ENCODE assay signal across 9 cellular contexts in the genomic region with DNA sequence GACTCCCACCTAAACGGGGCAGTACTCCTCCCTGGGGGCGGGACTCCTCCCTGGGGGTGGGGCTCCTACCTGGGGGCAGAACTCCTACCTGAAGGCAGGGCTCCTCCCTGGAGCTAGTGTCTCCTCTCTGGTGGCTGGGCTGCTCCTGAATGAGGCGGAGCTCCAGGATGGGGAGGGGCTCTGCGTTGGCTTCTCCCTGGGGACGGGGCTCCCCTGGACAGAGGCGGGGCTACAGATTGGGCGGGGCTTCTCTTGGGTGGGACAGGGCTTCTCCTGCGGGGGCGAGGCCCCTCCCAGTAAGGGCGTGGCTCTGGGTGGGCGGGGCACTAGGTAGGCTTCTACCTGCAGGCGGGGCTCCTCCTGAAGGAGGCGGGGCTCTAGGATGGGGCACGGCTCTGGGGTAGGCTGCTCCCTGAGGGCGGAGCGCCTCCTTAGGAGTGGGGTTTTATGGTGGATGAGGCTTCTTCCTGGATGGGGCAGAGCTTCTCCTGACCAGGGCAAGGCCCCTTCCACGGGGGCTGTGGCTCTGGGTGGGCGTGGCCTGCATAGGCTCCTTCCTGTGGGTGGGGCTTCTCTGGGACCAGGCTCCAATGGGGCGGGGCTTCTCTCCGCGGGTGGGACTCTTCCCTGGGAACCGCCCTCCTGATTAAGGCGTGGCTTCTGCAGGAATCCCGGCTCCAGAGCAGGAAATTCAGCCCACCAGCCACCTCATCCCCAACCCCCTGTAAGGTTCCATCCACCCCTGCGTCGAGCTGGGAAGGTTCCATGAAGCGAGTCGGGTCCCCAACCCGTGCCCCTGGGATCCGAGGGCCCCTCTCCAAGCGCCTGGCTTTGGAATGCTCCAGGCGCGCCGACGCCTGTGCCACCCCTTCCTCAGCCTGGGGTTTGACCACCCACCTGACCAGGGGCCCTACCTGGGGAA. TPM values are rescaled to one million over a fixed set of nuclear protein-coding genes. Genes with fewer than 3 reads are reported as not detected.
DNase-seq lines count a peak whose midpoint lies in the region; ATAC-seq, FAIRE-seq and TF ChIP-seq lines count a peak whose summit lies in the region.
"Had no signal": no experiment of that assay in that cellular context is flagged by ENCODE, and none has a peak within 500 bp of the region (broad histone marks: within the 10 kb centered on the region; RNA-seq: fewer than 3 reads in every experiment).

No MANE protein-coding gene starts in this region.

- no peaks in the 10 kb centered on the region for H3K36me3 ChIP-seq in GM23338 (ENCODE audit: insufficient read depth)

- peak; percentile 81 for ATAC-seq in GM23338
- ATAC-seq in GM18870 (IDR thresholded peaks at IDR 0.05; ENCODE audit: unreplicated experiment) = no peak

- H2AFZ ChIP-seq in GM23338 = peak overlapping the region; percentile 98

- H3F3A ChIP-seq in GM23338 (replicated peaks; ENCODE audit: low read depth) = no peaks in the 10 kb centered on the region

- H3K4me3 Mint-ChIP-seq in GM23338 = peak overlapping the region; percentile 70
- peak overlapping the region; percentile 66 for H3K4me3 Mint-ChIP-seq in activated naive CD4-positive, alpha-beta T cell treated with anti-CD3 and anti-CD28 coated beads, Interleukin-2, amount 10 ng/mL, durations not matched to agents 7 days and 5 days

- no peaks in the 10 kb centered on the region for H3K9me2 ChIP-seq in GM23338 (ENCODE audit: insufficient read depth)

- CTCF ChIA-PET in RWPE1 (lab: Yijun Ruan, JAX) = interaction anchor here (0.6 to 1.0 kb wide), 2 partner anchors 25 to 118 kb away, joined by 3 read pairs; no protein-coding TSS in a partner anchor
- CTCF ChIA-PET in activated naive CD4-positive, alpha-beta T cell treated with anti-CD3 and anti-CD28 coated beads, Interleukin-2, amount 10 ng/mL, durations not matched to agents 7 days and 5 days (lab: Charles Lee) = interaction anchor here (0.6 kb wide), 1 partner anchor 325 kb away, joined by 3 read pairs; a partner anchor contains a TSS

- POLR2A ChIA-PET in RWPE1 (lab: Yijun Ruan, JAX; ENCODE audit: low non-redundant PET) = no interaction called here

- H3K27ac ChIP-seq in GM23338 (ENCODE audit: low read depth) = 0 out of 2 replicates have a peak overlapping the region, but pooled peaks have one; percentile 19
- 0 out of 2 replicates have a peak overlapping the region, but pooled peaks have one; percentile 17 for H3K27ac ChIP-seq in RWPE1

- peaks cover 5% of the 10 kb centered on the region; the same call in 1 of the 2 replicates for H3K4me1 ChIP-seq in GM23338 (ENCODE audit: insufficient read depth)

- peaks cover 4% of the 10 kb centered on the region; the same call in 1 of the 3 replicates for H3K36me3 Mint-ChIP-seq in GM23338 (ENCODE audit: low read depth)
- H3K36me3 Mint-ChIP-seq in activated naive CD4-positive, alpha-beta T cell treated with anti-CD3 and anti-CD28 coated beads, Interleukin-2, amount 10 ng/mL, durations not matched to agents 7 days and 5 days = no peaks in the 10 kb centered on the region

- TF ChIP-seq CTCF in GM23338 (conservative IDR thresholded peaks at IDR 0.05; ENCODE audit: low read depth in 2 of 2) = no peak
- no peak for TF ChIP-seq CTCF in RWPE1 (conservative IDR thresholded peaks at IDR 0.05; ENCODE audit: low read depth)
- no peak for TF ChIP-seq CTCF in GM10266 (IDR thresholded peaks at IDR 0.05; ENCODE audit: control insufficient read depth, insufficient read depth, low read depth, missing control alignments)

- DNase-seq in GM23338 (ENCODE audit: low spot score) (peak; percentile 98), RWPE1 (ENCODE audit: low spot score) (peak; percentile 81), iPS-NIHi7 (ENCODE audit: extremely low spot score) (peak; percentile 94), GM10266 (ENCODE audit: extremely low spot score) (no peak), frontal cortex (ENCODE audit: low spot score in 2 of 2) (no peak)
- DNase-seq in activated naive CD4-positive, alpha-beta T cell treated with anti-CD3 and anti-CD28 coated beads, Interleukin-2, amount 10 ng/mL, durations not matched to agents 7 days and 5 days = peak; percentile 84
- peak; percentile 66 to 75 for DNase-seq in stimulated activated CD4-positive, alpha-beta T cell treated with anti-CD3 and anti-CD28 coated beads, Interleukin-2, amount 100 ng/mL, for 24 hours

- H3K27me3 Mint-ChIP-seq in GM23338 (ENCODE audit: insufficient read depth, low read depth, poor library complexity) = peaks cover 74% of the 10 kb centered on the region
- peaks cover 85% of the 10 kb centered on the region for H3K27me3 Mint-ChIP-seq in activated naive CD4-positive, alpha-beta T cell treated with anti-CD3 and anti-CD28 coated beads, Interleukin-2, amount 10 ng/mL, durations not matched to agents 7 days and 5 days

- no peaks in the 10 kb centered on the region for H4K20me1 ChIP-seq in GM23338 (replicated peaks; ENCODE audit: insufficient read depth)

- peak overlapping the region; percentile 98 for H3K4me2 ChIP-seq in GM23338

- peaks cover 91% of the 10 kb centered on the region for H3K27me3 ChIP-seq in GM23338 (ENCODE audit: insufficient read depth)

- H3K4me1 Mint-ChIP-seq in GM23338 = peaks cover 5% of the 10 kb centered on the region
- peaks cover 4% of the 10 kb centered on the region for H3K4me1 Mint-ChIP-seq in activated naive CD4-positive, alpha-beta T cell treated with anti-CD3 and anti-CD28 coated beads, Interleukin-2, amount 10 ng/mL, durations not matched to agents 7 days and 5 days

- no peaks in the 10 kb centered on the region; the same call in 2 of the 3 replicates for H3K9me3 Mint-ChIP-seq in GM23338
- no peaks in the 10 kb centered on the region for H3K9me3 Mint-ChIP-seq in activated naive CD4-positive, alpha-beta T cell treated with anti-CD3 and anti-CD28 coated beads, Interleukin-2, amount 10 ng/mL, durations not matched to agents 7 days and 5 days

- H3K79me2 ChIP-seq in GM23338 (replicated peaks; ENCODE audit: insufficient read depth) = no peaks in the 10 kb centered on the region

- FAIRE-seq in frontal cortex (lab: Jason Lieb, UNC) = no peak

- peak overlapping the region; percentile 67; the same call in 1 of the 2 replicates for H3K27ac Mint-ChIP-seq in GM23338
- H3K27ac Mint-ChIP-seq in activated naive CD4-positive, alpha-beta T cell treated with anti-CD3 and anti-CD28 coated beads, Interleukin-2, amount 10 ng/mL, durations not matched to agents 7 days and 5 days = no peak overlapping the region

- peak overlapping the region; percentile 90 for H3K4me3 ChIP-seq in GM23338

TF ChIP-seq in GM23338, 12 proteins besides CTCF, POLR2A, EP300 and RAD21 (continues in another document):
- TF ChIP-seq ZNF331 (CRISPR knock-in tag; IDR thresholded peaks at IDR 0.05; ENCODE audit: low read depth) = no peak
- TF ChIP-seq ZNF114 (CRISPR knock-in tag; IDR thresholded peaks at IDR 0.05) = no peak
- 0 out of 2 replicates have a peak, but pooled peaks have one; percentile 33 for TF ChIP-seq CREB1 (CRISPR knock-in tag; IDR thresholded peaks at IDR 0.05; ENCODE audit: low read depth)
- no peak for TF ChIP-seq EZH2phosphoT487 (IDR thresholded peaks at IDR 0.05; ENCODE audit: unreplicated experiment)
- TF ChIP-seq, protein P1, sequence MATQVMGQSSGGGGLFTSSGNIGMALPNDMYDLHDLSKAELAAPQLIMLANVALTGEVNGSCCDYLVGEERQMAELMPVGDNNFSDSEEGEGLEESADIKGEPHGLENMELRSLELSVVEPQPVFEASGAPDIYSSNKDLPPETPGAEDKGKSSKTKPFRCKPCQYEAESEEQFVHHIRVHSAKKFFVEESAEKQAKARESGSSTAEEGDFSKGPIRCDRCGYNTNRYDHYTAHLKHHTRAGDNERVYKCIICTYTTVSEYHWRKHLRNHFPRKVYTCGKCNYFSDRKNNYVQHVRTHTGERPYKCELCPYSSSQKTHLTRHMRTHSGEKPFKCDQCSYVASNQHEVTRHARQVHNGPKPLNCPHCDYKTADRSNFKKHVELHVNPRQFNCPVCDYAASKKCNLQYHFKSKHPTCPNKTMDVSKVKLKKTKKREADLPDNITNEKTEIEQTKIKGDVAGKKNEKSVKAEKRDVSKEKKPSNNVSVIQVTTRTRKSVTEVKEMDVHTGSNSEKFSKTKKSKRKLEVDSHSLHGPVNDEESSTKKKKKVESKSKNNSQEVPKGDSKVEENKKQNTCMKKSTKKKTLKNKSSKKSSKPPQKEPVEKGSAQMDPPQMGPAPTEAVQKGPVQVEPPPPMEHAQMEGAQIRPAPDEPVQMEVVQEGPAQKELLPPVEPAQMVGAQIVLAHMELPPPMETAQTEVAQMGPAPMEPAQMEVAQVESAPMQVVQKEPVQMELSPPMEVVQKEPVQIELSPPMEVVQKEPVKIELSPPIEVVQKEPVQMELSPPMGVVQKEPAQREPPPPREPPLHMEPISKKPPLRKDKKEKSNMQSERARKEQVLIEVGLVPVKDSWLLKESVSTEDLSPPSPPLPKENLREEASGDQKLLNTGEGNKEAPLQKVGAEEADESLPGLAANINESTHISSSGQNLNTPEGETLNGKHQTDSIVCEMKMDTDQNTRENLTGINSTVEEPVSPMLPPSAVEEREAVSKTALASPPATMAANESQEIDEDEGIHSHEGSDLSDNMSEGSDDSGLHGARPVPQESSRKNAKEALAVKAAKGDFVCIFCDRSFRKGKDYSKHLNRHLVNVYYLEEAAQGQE (IDR thresholded peaks at IDR 0.05; ENCODE audit: unreplicated experiment) = no peak
- TF ChIP-seq NANOG (IDR thresholded peaks at IDR 0.05; ENCODE audit: borderline replicate concordance) = no peak
- TF ChIP-seq JUNB (IDR thresholded peaks at IDR 0.05; ENCODE audit: unreplicated experiment) = no peak
- no peak for TF ChIP-seq STAT1 (IDR thresholded peaks at IDR 0.05; ENCODE audit: unreplicated experiment)
- TF ChIP-seq EZH2 (IDR thresholded peaks at IDR 0.05; ENCODE audit: low read depth, unreplicated experiment) = no peak

RNA-seq across cellular contexts. Expression of a gene that starts 22.7 kb away (rescaled TPM):
- total RNA-seq in GM23338 (2014; rRNA removed; shearing (Covaris generic)) = 199 and 210 TPM in 2 replicates
- 292 and 306 TPM in 2 replicates for polyA plus RNA-seq in GM23338 (2016; fragmentation: Nextera tagmentation; extraction: Ambion mirVana)
- 107 TPM for total RNA-seq in frontal cortex

RNA-seq across cellular contexts. Expression of a gene that starts 43.3 kb away (rescaled TPM):
- total RNA-seq in GM23338 (2014; rRNA removed; shearing (Covaris generic)) = 11.3 and 14.0 TPM in 2 replicates
- polyA plus RNA-seq in GM23338 (2016; fragmentation: Nextera tagmentation; extraction: Ambion mirVana) = 67.6 and 75.9 TPM in 2 replicates
- 4.1 TPM for total RNA-seq in frontal cortex

RNA-seq across cellular contexts. Expression of a gene that starts 49.3 kb away (rescaled TPM):
- total RNA-seq in GM23338 (2014; rRNA removed; shearing (Covaris generic)) = 81.2 and 92.4 TPM in 2 replicates
- 172 and 182 TPM in 2 replicates for polyA plus RNA-seq in GM23338 (2016; fragmentation: Nextera tagmentation; extraction: Ambion mirVana)
- total RNA-seq in frontal cortex = 33.4 TPM

RNA-seq across cellular contexts. Expression of a gene that starts 53.0 kb away (rescaled TPM):
- 0.07 and 0.12 TPM in 2 replicates for total RNA-seq in GM23338 (2014; rRNA removed; shearing (Covaris generic))
- 0.40 and 0.65 TPM in 2 replicates for polyA plus RNA-seq in GM23338 (2016; fragmentation: Nextera tagmentation; extraction: Ambion mirVana)
- not detected for total RNA-seq in frontal cortex
- total RNA-seq: T-helper 2 cell treated with Interferon-gamma antibody and Interleukin-4, amounts not matched to agents 100 ng/mL and 5 ng/mL, for 36 hours had no signal

Comparison
In these comparisons a context has a peak if more than half of its experiments do, and no peak if none do; other contexts are left out.
1. DNase-seq: peak in GM23338 (single experiment), RWPE1 (single experiment), activated naive CD4-positive, alpha-beta T cell treated with anti-CD3 and anti-CD28 coated beads, Interleukin-2, amount 10 ng/mL, durations not matched to agents 7 days and 5 days (single experiment), iPS-NIHi7 (single experiment) and stimulated activated CD4-positive, alpha-beta T cell treated with anti-CD3 and anti-CD28 coated beads, Interleukin-2, amount 100 ng/mL, for 24 hours (2 of 2); none in GM10266 (single experiment) and frontal cortex (0 of 2).